Comparison of ENCODE assay signal across 31 cellular contexts in the genomic region with DNA sequence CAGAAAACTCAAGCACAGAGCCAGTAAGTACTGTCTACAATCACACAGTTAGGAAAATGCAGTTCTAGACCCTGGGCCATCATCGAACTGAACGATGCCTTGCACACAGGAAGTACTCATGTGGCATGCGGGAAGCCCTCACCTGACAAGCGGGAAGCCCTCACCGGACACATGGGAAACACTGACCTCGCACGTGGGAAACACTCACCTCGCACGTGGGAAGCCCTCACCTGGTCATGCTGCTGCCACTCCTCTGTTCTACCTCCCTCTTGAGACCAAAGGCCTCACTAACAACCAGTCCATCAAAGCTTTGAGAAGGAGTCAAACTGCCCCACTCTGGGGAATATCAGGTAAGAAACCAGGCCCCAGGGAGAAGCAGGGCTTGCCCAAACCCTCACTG.
"Had no signal": no experiment of that assay in that cellular context is flagged by ENCODE, and none has a peak within 500 bp of the region (broad histone marks: within the 10 kb centered on the region; RNA-seq: fewer than 3 reads in every experiment).

No MANE protein-coding gene starts in this region.

- FAIRE-seq: astrocyte, frontal cortex, TTC549 had no signal

- H3K36me3 ChIP-seq: brain microvascular endothelial cell, heart left ventricle had no signal

- H3K27ac ChIP-seq: brain microvascular endothelial cell, coronary artery, dorsolateral prefrontal cortex, heart left ventricle, VCaP had no signal

- H3K4me1 Mint-ChIP-seq: activated B cell treated with CpG ODN at 0.5 μM for 24 hours; activated T-helper 17 cell treated with anti-CD3 and anti-CD28 coated beads, Interleukin-2, amount 50 U/mL, for 72 hours; central memory CD8-positive, alpha-beta T cell had no signal

- H3K9me3 Mint-ChIP-seq: activated CD8-positive, alpha-beta T cell treated with anti-CD3 and anti-CD28 coated beads for 36 hours; activated T-helper 17 cell treated with anti-CD3 and anti-CD28 coated beads, Interleukin-2, amount 50 U/mL, for 72 hours; dendritic cell treated with granulocyte-macrophage colony-stimulating factor and Interleukin-4, amounts not matched to agents 40 ng/mL and 50 ng/mL, for 4 days had no signal

- H3K4me1 ChIP-seq: heart left ventricle had no signal

- H3K4me3 ChIP-seq: coronary artery, dorsolateral prefrontal cortex, heart left ventricle had no signal

- ATAC-seq: activated CD4-positive, CD25-positive, alpha-beta regulatory T cell treated with anti-CD3 and anti-CD28 coated beads, Interleukin-2, amount 50 U/mL, for 24 hours; activated CD8-positive, alpha-beta T cell treated with anti-CD3 and anti-CD28 coated beads for 36 hours; activated T-cell treated with anti-CD3 and anti-CD28 coated beads, Interleukin-2, amount 50 U/mL, for 4 hours; activated T-helper 17 cell treated with anti-CD3 and anti-CD28 coated beads, Interleukin-2, amount 50 U/mL, for 72 hours; esophagus mucosa; heart left ventricle had no signal

- H3K27ac Mint-ChIP-seq: activated B cell treated with CpG ODN at 0.5 μM for 24 hours; activated CD8-positive, alpha-beta T cell treated with anti-CD3 and anti-CD28 coated beads for 36 hours; activated naive CD8-positive, alpha-beta T cell; activated T-helper 17 cell treated with anti-CD3 and anti-CD28 coated beads, Interleukin-2, amount 50 U/mL, for 72 hours; dendritic cell treated with granulocyte-macrophage colony-stimulating factor and Interleukin-4, amounts not matched to agents 40 ng/mL and 50 ng/mL, for 4 days; endodermal cell had no signal

- H3K4me3 Mint-ChIP-seq: activated B cell treated with CpG ODN at 0.5 μM for 24 hours; activated CD8-positive, alpha-beta T cell treated with anti-CD3 and anti-CD28 coated beads for 36 hours; activated naive CD8-positive, alpha-beta T cell; activated T-cell treated with anti-CD3 and anti-CD28 coated beads, Interleukin-2, amount 50 U/mL, for 4 hours; activated T-helper 17 cell treated with anti-CD3 and anti-CD28 coated beads, Interleukin-2, amount 50 U/mL, for 72 hours; central memory CD8-positive, alpha-beta T cell; dendritic cell treated with granulocyte-macrophage colony-stimulating factor and Interleukin-4, amounts not matched to agents 40 ng/mL and 50 ng/mL, for 4 days; endodermal cell had no signal

- H3K36me3 Mint-ChIP-seq: activated naive CD8-positive, alpha-beta T cell had no signal

- H3K27me3 Mint-ChIP-seq: activated T-helper 17 cell treated with anti-CD3 and anti-CD28 coated beads, Interleukin-2, amount 50 U/mL, for 72 hours had no signal

- H3K27me3 ChIP-seq: brain microvascular endothelial cell had no signal

- DNase-seq: activated B cell treated with CpG ODN at 0.5 μM for 24 hours; activated CD4-positive, alpha-beta T cell treated with anti-CD3 and anti-CD28 coated beads for 48 hours; activated CD4-positive, alpha-beta T cell treated with anti-CD3 and anti-CD28 coated beads, Interleukin-2, amount 50 U/mL, for 1 hour; activated CD4-positive, alpha-beta T cell treated with anti-CD3 and anti-CD28 coated beads, Interleukin-2, amount 50 U/mL, for 48 hours; activated CD8-positive, alpha-beta memory T cell treated with anti-CD3 and anti-CD28 coated beads for 24 hours; activated CD8-positive, alpha-beta T cell treated with anti-CD3 and anti-CD28 coated beads for 36 hours; activated effector memory CD4-positive, alpha-beta T cell treated with Interleukin-2 at 50 U/mL for 16 hours; activated gamma-delta T cell treated with Interleukin-2 at 50 U/mL for 16 hours; activated naive CD4-positive, alpha-beta T cell treated with anti-CD3 and anti-CD28 coated beads, Interleukin-2, amount 50 U/mL, for 16 hours; activated naive CD4-positive, alpha-beta T cell treated with Interleukin-2 at 50 U/mL for 16 hours; activated T-cell treated with anti-CD3 and anti-CD28 coated beads, Interleukin-2, amount 50 U/mL, for 4 hours; amniotic stem cell; anterior cingulate cortex; brain microvascular endothelial cell; dorsolateral prefrontal cortex; effector memory CD4-positive, alpha-beta T cell; endodermal cell; foreskin fibroblast; heart left ventricle; T-helper 2 cell had no signal
